In the genomic region with DNA sequence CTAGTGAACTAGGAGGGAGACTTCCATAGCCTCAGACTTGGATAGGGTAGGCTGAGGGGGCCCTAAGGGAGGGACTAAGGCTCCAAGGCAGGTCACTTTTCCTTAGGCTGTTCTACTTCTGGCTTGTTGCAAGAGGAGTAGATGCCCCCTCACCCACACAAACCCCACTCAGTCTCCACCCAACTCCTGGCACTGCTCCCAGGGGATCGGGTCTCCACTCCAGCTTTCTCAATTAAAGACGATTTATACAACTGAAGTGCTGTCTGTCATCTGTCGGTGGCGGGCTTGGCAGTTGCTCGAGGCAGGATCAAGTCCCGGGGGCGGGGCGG, we compare ENCODE assay signal across 10 cellular contexts. TPM values are rescaled to one million over a fixed set of nuclear protein-coding genes. Genes with fewer than 3 reads are reported as not detected.
DNase-seq lines count a peak whose midpoint lies in the region; ATAC-seq, FAIRE-seq and TF ChIP-seq lines count a peak whose summit lies in the region.
"Had no signal": no experiment of that assay in that cellular context is flagged by ENCODE, and none has a peak within 500 bp of the region (broad histone marks: within the 10 kb centered on the region; RNA-seq: fewer than 3 reads in every experiment).

No MANE protein-coding gene starts in this region.

- 7% methylated on average over 8 of the region's 8 CpGs for WGBS in GM12878 (ENCODE audit: insufficient coverage, insufficient replicate concordance, low lambda C conversion rate, missing lambda C conversion rate)

- H3K4me1 Mint-ChIP-seq in CD4-positive, alpha-beta T cell (ENCODE audit: low read depth), result peaks cover 31% of the 10 kb centered on the region
- H3K4me1 Mint-ChIP-seq in naive thymus-derived CD8-positive, alpha-beta T cell, result peaks cover 21 to 35% (median 30%) of the 10 kb centered on the region in 4 donors
- H3K4me1 Mint-ChIP-seq in stimulated activated naive B cell treated with anti-CD40 and anti-IgM and Interleukin-4, amounts not matched to agents 10 μg/mL and 1 μg/mL and 100 μg/mL, for 72 hours, result peaks cover 23 to 26% of the 10 kb centered on the region in 2 donors
- H3K4me1 Mint-ChIP-seq in activated naive CD4-positive, alpha-beta T cell treated with anti-CD3 and anti-CD28 coated beads, Interleukin-2, amount 10 ng/mL, durations not matched to agents 7 days and 5 days, result peaks cover 35% of the 10 kb centered on the region

- POLR2A ChIA-PET in CD4-positive, alpha-beta T cell (lab: Charles Lee), result interaction anchor here (1.2 to 4.0 kb wide), 6 partner anchors 9 to 116 kb away, joined by 4 to 25 read pairs (median 14); a partner anchor contains a TSS
- POLR2A ChIA-PET in GM12878 (lab: Charles Lee), result interaction anchor here (0.5 to 5.4 kb wide), 6 partner anchors 8 to 42 kb away, joined by 3 to 52 read pairs (median 4); a partner anchor contains a TSS
- POLR2A ChIA-PET in naive thymus-derived CD8-positive, alpha-beta T cell (lab: Charles Lee), result interaction anchor here (0.6 to 5.7 kb wide), 9 partner anchors 8 to 134 kb away, joined by 3 to 74 read pairs (median 8); a partner anchor contains a TSS

- intact Hi-C loops in CD4-positive, alpha-beta T cell (cut with DNase I, micrococcal nuclease), result no loop called here
- intact Hi-C loops in GM12878 (cut with micrococcal nuclease; ENCODE audit: unreplicated experiment), result no loop called here

- H3K9ac ChIP-seq in GM12878 (ENCODE audit: control insufficient read depth, insufficient read depth, low read length), result no peak overlapping the region

- H3K4me3 ChIP-seq in GM12878, result no peak overlapping the region

- 0 out of 2 replicates have a peak overlapping the region, but pooled peaks have one; percentile 97 for H3K4me2 ChIP-seq in GM12878 (ENCODE audit: control insufficient read depth, insufficient read depth)

- no peak overlapping the region for H3K27ac Mint-ChIP-seq in CD4-positive, alpha-beta T cell
- no peak overlapping the region for H3K27ac Mint-ChIP-seq in naive thymus-derived CD8-positive, alpha-beta T cell
- H3K27ac Mint-ChIP-seq in stimulated activated naive B cell treated with anti-CD40 and anti-IgM and Interleukin-4, amounts not matched to agents 10 μg/mL and 1 μg/mL and 100 μg/mL, for 72 hours, result no peak overlapping the region
- no peak overlapping the region for H3K27ac Mint-ChIP-seq in activated naive CD4-positive, alpha-beta T cell treated with anti-CD3 and anti-CD28 coated beads, Interleukin-2, amount 10 ng/mL, durations not matched to agents 7 days and 5 days

- H4K20me1 ChIP-seq in GM12878 (ENCODE audit: control insufficient read depth, insufficient read depth), result no peaks in the 10 kb centered on the region

- no peak overlapping the region for H3K27ac ChIP-seq in CD4-positive, alpha-beta T cell (ENCODE audit: low read depth, low read length)
- H3K27ac ChIP-seq in GM12878 (ENCODE audit: control insufficient read depth, insufficient read depth), result no peak overlapping the region

- TF ChIP-seq POLR2A in GM12878 (IDR thresholded peaks at IDR 0.05; ENCODE audit: low read depth, low read length), result no peak

- peaks cover 16% of the 10 kb centered on the region for H3K4me1 ChIP-seq in GM12878 (ENCODE audit: control insufficient read depth, insufficient read depth, low read length)

- no peak for DNase-seq in CD4-positive, alpha-beta T cell
- DNase-seq in NCI-H1105 (lab: John Stamatoyannopoulos, UW) (peak; percentile 92), GM12878 (ENCODE audit: low read depth, low spot score) (no peak), T-helper 9 cell (no peak)
- no peak for DNase-seq in naive thymus-derived CD8-positive, alpha-beta T cell
- DNase-seq in stimulated activated naive B cell treated with anti-CD40 and anti-IgM and Interleukin-4, amounts not matched to agents 10 μg/mL and 1 μg/mL and 100 μg/mL, for 72 hours, result no peak
- no peak for DNase-seq in activated naive CD4-positive, alpha-beta T cell treated with anti-CD3 and anti-CD28 coated beads, Interleukin-2, amount 10 ng/mL, durations not matched to agents 7 days and 5 days
- no peak for DNase-seq in NK-92 treated with Interleukin-12 subunit alpha and Interleukin-12 subunit beta, amount 100 ng/mL, for 24 hours (lab: John Stamatoyannopoulos, UW)

- no peaks in the 10 kb centered on the region for H3K36me3 Mint-ChIP-seq in CD4-positive, alpha-beta T cell (ENCODE audit: low read depth)
- H3K36me3 Mint-ChIP-seq in naive thymus-derived CD8-positive, alpha-beta T cell, result peaks cover 0 to 4% (median 0%) of the 10 kb centered on the region in 3 donors
- H3K36me3 Mint-ChIP-seq in stimulated activated naive B cell treated with anti-CD40 and anti-IgM and Interleukin-4, amounts not matched to agents 10 μg/mL and 1 μg/mL and 100 μg/mL, for 72 hours, result peaks cover 3 to 4% of the 10 kb centered on the region in 2 donors
- H3K36me3 Mint-ChIP-seq in activated naive CD4-positive, alpha-beta T cell treated with anti-CD3 and anti-CD28 coated beads, Interleukin-2, amount 10 ng/mL, durations not matched to agents 7 days and 5 days, result peaks cover 32% of the 10 kb centered on the region

- ATAC-seq in CD4-positive, alpha-beta T cell (ENCODE audit: poor library complexity), result peak; percentile 11
- no peak for ATAC-seq in GM12878
- no peak for ATAC-seq in naive thymus-derived CD8-positive, alpha-beta T cell
- no peak for ATAC-seq in stimulated activated naive B cell treated with anti-CD40 and anti-IgM and Interleukin-4, amounts not matched to agents 10 μg/mL and 1 μg/mL and 100 μg/mL, for 72 hours (replicated peaks)

- TF ChIP-seq RAD21 in GM12878 (IDR thresholded peaks at IDR 0.05; ENCODE audit: insufficient read depth, low read depth, low read length), result no peak

- no peak for TF ChIP-seq CTCF in CD4-positive, alpha-beta T cell (IDR thresholded peaks at IDR 0.05)
- TF ChIP-seq CTCF in GM12878 (IDR thresholded peaks at IDR 0.05 in 2 of 3, conservative IDR thresholded peaks at IDR 0.05 in 1 of 3; ENCODE audit: control insufficient read depth in 2 of 3, extremely low read depth in 1 of 3, insufficient read depth in 1 of 3, low read depth in 3 of 3, low read length in 3 of 3), result no peak

- H2AFZ ChIP-seq in GM12878 (ENCODE audit: control insufficient read depth, low read depth, low read length), result no peak overlapping the region

- H3K27me3 ChIP-seq in CD4-positive, alpha-beta T cell (ENCODE audit: control insufficient read depth, insufficient read depth, low read length), result peaks cover 76% of the 10 kb centered on the region
- H3K27me3 ChIP-seq in GM12878 (replicated peaks in 1 of 2; ENCODE audit: control insufficient read depth in 2 of 2, insufficient read depth in 2 of 2, low read length in 1 of 2), result peaks cover 1 to 5% of the 10 kb centered on the region in 2 experiments; a peak in 3 of 4 replicates

- BruUV-seq in GM12878 (replicated peaks; lab: Mats Ljungman, UMichigan), result no TSS peak

- no peaks in the 10 kb centered on the region for H3K9me3 ChIP-seq in CD4-positive, alpha-beta T cell (ENCODE audit: control insufficient read depth, low read length)
- H3K9me3 ChIP-seq in GM12878 (replicated peaks; ENCODE audit: control insufficient read depth, insufficient read depth, low read length), result no peaks in the 10 kb centered on the region
- H3K9me3 ChIP-seq: transverse colon had no signal

- RAD21 ChIA-PET in GM12878 (lab: Charles Lee; ENCODE audit: unreplicated experiment), result interaction anchor here (0.6 to 2.7 kb wide), 3 partner anchors 9 to 116 kb away, joined by 3 to 9 read pairs (median 4); a partner anchor contains a TSS

- SMC1A ChIA-PET in GM12878 (lab: Charles Lee; ENCODE audit: uncharacterized antibody, unreplicated experiment), result interaction anchor here (1.1 to 1.5 kb wide), 3 partner anchors 10 to 116 kb away, joined by 3 to 7 read pairs (median 4); no protein-coding TSS in a partner anchor

- H3K4me3 Mint-ChIP-seq in CD4-positive, alpha-beta T cell, result no peak overlapping the region
- H3K4me3 Mint-ChIP-seq in naive thymus-derived CD8-positive, alpha-beta T cell, result peak overlapping the region; percentile 43 to 88 (median 67)
- H3K4me3 Mint-ChIP-seq in stimulated activated naive B cell treated with anti-CD40 and anti-IgM and Interleukin-4, amounts not matched to agents 10 μg/mL and 1 μg/mL and 100 μg/mL, for 72 hours, result no peak overlapping the region
- H3K4me3 Mint-ChIP-seq in activated naive CD4-positive, alpha-beta T cell treated with anti-CD3 and anti-CD28 coated beads, Interleukin-2, amount 10 ng/mL, durations not matched to agents 7 days and 5 days, result no peak overlapping the region

- no peaks in the 10 kb centered on the region for H3K36me3 ChIP-seq in GM12878 (ENCODE audit: control insufficient read depth in 2 of 2, insufficient read depth in 2 of 2, low read length in 1 of 2)
- H3K36me3 ChIP-seq: transverse colon had no signal

- CTCF ChIA-PET in CD4-positive, alpha-beta T cell (lab: Charles Lee), result interaction anchor here (1.2 to 1.3 kb wide), 2 partner anchors 8 to 89 kb away, joined by 4 to 5 read pairs; no protein-coding TSS in a partner anchor
- CTCF ChIA-PET in GM12878 (lab: Yijun Ruan, JAX), result interaction anchor here (1.2 to 2.7 kb wide), 3 partner anchors 8 to 116 kb away, joined by 5 to 10 read pairs (median 9); a partner anchor contains a TSS
- CTCF ChIA-PET in activated naive CD4-positive, alpha-beta T cell treated with anti-CD3 and anti-CD28 coated beads, Interleukin-2, amount 10 ng/mL, durations not matched to agents 7 days and 5 days (lab: Charles Lee), result interaction anchor here (1.3 to 1.4 kb wide), 3 partner anchors 8 to 88 kb away, joined by 3 to 5 read pairs (median 5); no protein-coding TSS in a partner anchor

- FAIRE-seq in GM12878 (lab: Jason Lieb, UNC), result no peak
- FAIRE-seq: islet of Langerhans had no signal

- no peaks in the 10 kb centered on the region for H3K9me3 Mint-ChIP-seq in CD4-positive, alpha-beta T cell
- no peaks in the 10 kb centered on the region for H3K9me3 Mint-ChIP-seq in naive thymus-derived CD8-positive, alpha-beta T cell
- H3K9me3 Mint-ChIP-seq in stimulated activated naive B cell treated with anti-CD40 and anti-IgM and Interleukin-4, amounts not matched to agents 10 μg/mL and 1 μg/mL and 100 μg/mL, for 72 hours, result no peaks in the 10 kb centered on the region
- H3K9me3 Mint-ChIP-seq in activated naive CD4-positive, alpha-beta T cell treated with anti-CD3 and anti-CD28 coated beads, Interleukin-2, amount 10 ng/mL, durations not matched to agents 7 days and 5 days, result no peaks in the 10 kb centered on the region

- TF ChIP-seq EP300 in GM12878 (IDR thresholded peaks at IDR 0.05; ENCODE audit: borderline replicate concordance in 1 of 2, control insufficient read depth in 1 of 2, low read depth in 2 of 2, low read length in 2 of 2), result no peak

- H3K27me3 Mint-ChIP-seq in CD4-positive, alpha-beta T cell, result peaks cover 74% of the 10 kb centered on the region
- peaks cover 17 to 73% (median 40%) of the 10 kb centered on the region in 5 donors for H3K27me3 Mint-ChIP-seq in naive thymus-derived CD8-positive, alpha-beta T cell
- peaks cover 70 to 87% of the 10 kb centered on the region in 2 donors for H3K27me3 Mint-ChIP-seq in stimulated activated naive B cell treated with anti-CD40 and anti-IgM and Interleukin-4, amounts not matched to agents 10 μg/mL and 1 μg/mL and 100 μg/mL, for 72 hours
- H3K27me3 Mint-ChIP-seq in activated naive CD4-positive, alpha-beta T cell treated with anti-CD3 and anti-CD28 coated beads, Interleukin-2, amount 10 ng/mL, durations not matched to agents 7 days and 5 days, result peaks cover 94% of the 10 kb centered on the region

- H3K79me2 ChIP-seq in GM12878 (ENCODE audit: control insufficient read depth, insufficient read depth, low read length), result no peaks in the 10 kb centered on the region

- in situ Hi-C loops in GM12878 (cut with MboI), result no loop called here

RNA-seq across cellular contexts. Expression of a gene that starts 0.2 kb away (rescaled TPM):
- 1 to 10 TPM; 1.6 to 2.2 TPM for total RNA-seq in CD4-positive, alpha-beta T cell
- 8.8 and 10.3 TPM in 2 replicates for total RNA-seq in GM12878 (2013; cell fraction: nucleolus; rRNA removed)
- total RNA-seq in GM12878 (2014; rRNA removed) (10.8 and 12.0 TPM in 2 replicates), GM12878 (2014; rRNA removed; fragmentation: Illumina TruSeq; extraction: Trizol) (12.8 and 12.9 TPM in 2 replicates), GM12878 (2021) (5.8 and 7.4 TPM in 2 replicates)
- polyA plus RNA-seq in GM12878 (2011; ENCODE audit: low read depth), result 5.9 TPM
- polyA plus RNA-seq in GM12878 (2011; rRNA removed) (9.1 and 11.0 TPM in 2 replicates), GM12878 (2014; fragmentation: Illumina TruSeq; extraction: Trizol) (12.2 and 14.4 TPM in 2 replicates), GM12878 (2014; fragmentation: Nextera tagmentation; extraction: Ambion mirVana) (10 to 100 TPM; 13.2 to 14.8 TPM), GM12878 (2014; rRNA removed) (10.6 and 11.6 TPM in 2 replicates), GM12878 (2016; fragmentation: Nextera tagmentation; extraction: Ambion mirVana) (10 to 100 TPM in 1 of 2 experiments, 1 to 10 TPM in 1; 8.5 to 10.7 TPM)
- 20.4 and 24.7 TPM in 2 replicates for polyA plus RNA-seq in GM12878 (2011; cell fraction: cytosol; rRNA removed)
- polyA plus RNA-seq in GM12878 (2011; cell fraction: nucleus; rRNA removed), result 9.5 and 9.7 TPM in 2 replicates
- 10.9 and 11.6 TPM in 2 replicates for polyA plus RNA-seq in GM12878 (2012)
- polyA minus RNA-seq in GM12878 (2011; rRNA and poly(A)+ RNA removed), result 7.5 and 13.9 TPM in 2 replicates
- 2.1 and 4.1 TPM in 2 replicates for polyA minus RNA-seq in GM12878 (2011; cell fraction: cytosol; rRNA and poly(A)+ RNA removed)
- 3.0 and 4.3 TPM in 2 replicates for polyA minus RNA-seq in GM12878 (2011; cell fraction: nucleus; rRNA and poly(A)+ RNA removed)
- 1 to 10 TPM; 5.4 to 7.3 TPM for total RNA-seq in naive thymus-derived CD8-positive, alpha-beta T cell
- polyA plus RNA-seq in naive thymus-derived CD8-positive, alpha-beta T cell, result 10 to 100 TPM; 18.1 to 24.5 (median 24.3) TPM

RNA-seq across cellular contexts. Expression of a gene that starts 5.3 kb away (rescaled TPM):
- 1 to 10 TPM; 1.5 to 1.7 TPM for total RNA-seq in CD4-positive, alpha-beta T cell
- 23.7 and 26.4 TPM in 2 replicates for total RNA-seq in GM12878 (2013; cell fraction: nucleolus; rRNA removed)
- total RNA-seq in GM12878 (2014; rRNA removed) (2.3 and 3.0 TPM in 2 replicates), GM12878 (2014; rRNA removed; fragmentation: Illumina TruSeq; extraction: Trizol) (1.8 and 2.4 TPM in 2 replicates), GM12878 (2021) (3.0 TPM in 2 replicates)
- polyA plus RNA-seq in GM12878 (2011; ENCODE audit: low read depth), result 13.9 TPM
- polyA plus RNA-seq in GM12878 (2011; rRNA removed) (15.6 and 21.1 TPM in 2 replicates), GM12878 (2014; fragmentation: Illumina TruSeq; extraction: Trizol) (3.5 and 4.1 TPM in 2 replicates), GM12878 (2014; fragmentation: Nextera tagmentation; extraction: Ambion mirVana) (1 to 10 TPM in 1 of 2 experiments, under 1 TPM in 1; 0.69 to 1.3 TPM), GM12878 (2014; rRNA removed) (2.3 and 2.8 TPM in 2 replicates), GM12878 (2016; fragmentation: Nextera tagmentation; extraction: Ambion mirVana) (1 to 10 TPM in 1 of 2 experiments, under 1 TPM in 1; 0.97 to 1.8 TPM)
- polyA plus RNA-seq in GM12878 (2011; cell fraction: cytosol; rRNA removed), result 14.9 and 20.2 TPM in 2 replicates
- 42.8 and 79.1 TPM in 2 replicates for polyA plus RNA-seq in GM12878 (2011; cell fraction: nucleus; rRNA removed)
- 18.4 and 22.6 TPM in 2 replicates for polyA plus RNA-seq in GM12878 (2012)
- polyA minus RNA-seq in GM12878 (2011; rRNA and poly(A)+ RNA removed), result 6.2 and 10.5 TPM in 2 replicates
- 3.7 and 3.8 TPM in 2 replicates for polyA minus RNA-seq in GM12878 (2011; cell fraction: cytosol; rRNA and poly(A)+ RNA removed)
- 6.6 and 6.9 TPM in 2 replicates for polyA minus RNA-seq in GM12878 (2011; cell fraction: nucleus; rRNA and poly(A)+ RNA removed)
- 1 to 10 TPM; 2.4 to 3.0 TPM for total RNA-seq in naive thymus-derived CD8-positive, alpha-beta T cell
- polyA plus RNA-seq in naive thymus-derived CD8-positive, alpha-beta T cell, result under 1 TPM; 0.10 to 0.32 (median 0.22) TPM

RNA-seq across cellular contexts. Expression of a gene that starts 9.4 kb away (rescaled TPM):
- total RNA-seq in CD4-positive, alpha-beta T cell, result 1 to 10 TPM; 6.8 to 7.1 TPM
- 16.1 and 20.0 TPM in 2 replicates for total RNA-seq in GM12878 (2013; cell fraction: nucleolus; rRNA removed)
- total RNA-seq in GM12878 (2014; rRNA removed), result 14.0 and 14.8 TPM in 2 replicates
- total RNA-seq in GM12878 (2014; rRNA removed; fragmentation: Illumina TruSeq; extraction: Trizol), result 4.2 and 5.1 TPM in 2 replicates
- total RNA-seq in GM12878 (2021), result 13.9 and 14.4 TPM in 2 replicates
- 3.1 TPM for polyA plus RNA-seq in GM12878 (2011; ENCODE audit: low read depth)
- 2.6 and 6.5 TPM in 2 replicates for polyA plus RNA-seq in GM12878 (2011; rRNA removed)
- 9.6 and 11.9 TPM in 2 replicates for polyA plus RNA-seq in GM12878 (2011; cell fraction: cytosol; rRNA removed)
- polyA plus RNA-seq in GM12878 (2011; cell fraction: nucleus; rRNA removed), result 18.4 and 19.8 TPM in 2 replicates
- 8.1 and 10.8 TPM in 2 replicates for polyA plus RNA-seq in GM12878 (2012)
- 1.9 and 4.5 TPM in 2 replicates for polyA plus RNA-seq in GM12878 (2014; fragmentation: Illumina TruSeq; extraction: Trizol)
- under 1 TPM in 1 of 2 experiments, not detected in 1; 0.04 TPM for polyA plus RNA-seq in GM12878 (2014; fragmentation: Nextera tagmentation; extraction: Ambion mirVana)
- 10.5 and 11.1 TPM in 2 replicates for polyA plus RNA-seq in GM12878 (2014; rRNA removed)
- polyA plus RNA-seq in GM12878 (2016; fragmentation: Nextera tagmentation; extraction: Ambion mirVana), result 10 to 100 TPM; 11.3 to 12.8 TPM
- 8.1 and 14.0 TPM in 2 replicates for polyA minus RNA-seq in GM12878 (2011; rRNA and poly(A)+ RNA removed)
- 3.4 and 4.7 TPM in 2 replicates for polyA minus RNA-seq in GM12878 (2011; cell fraction: cytosol; rRNA and poly(A)+ RNA removed)
- 16.3 and 18.7 TPM in 2 replicates for polyA minus RNA-seq in GM12878 (2011; cell fraction: nucleus; rRNA and poly(A)+ RNA removed)
- total RNA-seq in naive thymus-derived CD8-positive, alpha-beta T cell, result 10 to 100 TPM; 12.2 to 12.8 TPM
- polyA plus RNA-seq in naive thymus-derived CD8-positive, alpha-beta T cell, result 10 to 100 TPM in 2 of 3 donors, 1 to 10 TPM in 1; 9.8 to 19.1 (median 12.1) TPM

RNA-seq across cellular contexts. Expression of a gene that starts 16.0 kb away (rescaled TPM):
- total RNA-seq in CD4-positive, alpha-beta T cell, result not detected
- total RNA-seq in GM12878 (2013; cell fraction: nucleolus; rRNA removed), result not detected in 2 replicates
- total RNA-seq in GM12878 (2014; rRNA removed) (not detected in 2 replicates), GM12878 (2014; rRNA removed; fragmentation: Illumina TruSeq; extraction: Trizol) (not detected in 2 replicates), GM12878 (2021) (not detected in 2 replicates)
- not detected for polyA plus RNA-seq in GM12878 (2011; ENCODE audit: low read depth)
- polyA plus RNA-seq in GM12878 (2011; rRNA removed) (not detected in 2 replicates), GM12878 (2014; fragmentation: Illumina TruSeq; extraction: Trizol) (not detected in 2 replicates), GM12878 (2014; fragmentation: Nextera tagmentation; extraction: Ambion mirVana) (not detected), GM12878 (2014; rRNA removed) (not detected in 2 replicates), GM12878 (2016; fragmentation: Nextera tagmentation; extraction: Ambion mirVana) (not detected)
- not detected in 2 replicates for polyA plus RNA-seq in GM12878 (2011; cell fraction: cytosol; rRNA removed)
- polyA plus RNA-seq in GM12878 (2011; cell fraction: nucleus; rRNA removed), result not detected in 2 replicates
- not detected in 2 replicates for polyA plus RNA-seq in GM12878 (2012)
- not detected in 2 replicates for polyA minus RNA-seq in GM12878 (2011; rRNA and poly(A)+ RNA removed)
- polyA minus RNA-seq in GM12878 (2011; cell fraction: cytosol; rRNA and poly(A)+ RNA removed), result not detected in 2 replicates
- polyA minus RNA-seq in GM12878 (2011; cell fraction: nucleus; rRNA and poly(A)+ RNA removed), result not detected in 2 replicates
- not detected for total RNA-seq in naive thymus-derived CD8-positive, alpha-beta T cell
- not detected for polyA plus RNA-seq in naive thymus-derived CD8-positive, alpha-beta T cell
- total RNA-seq: transverse colon had no signal

RNA-seq across cellular contexts. Expression of a gene that starts 19.2 kb away (rescaled TPM):
- total RNA-seq in CD4-positive, alpha-beta T cell, result not detected
- total RNA-seq in GM12878 (2013; cell fraction: nucleolus; rRNA removed), result not detected in 2 replicates
- not detected in 2 replicates for total RNA-seq in GM12878 (2014; rRNA removed)
- not detected in 2 replicates for total RNA-seq in GM12878 (2014; rRNA removed; fragmentation: Illumina TruSeq; extraction: Trizol)
- not detected in 2 replicates for total RNA-seq in GM12878 (2021)
- polyA plus RNA-seq in GM12878 (2011; ENCODE audit: low read depth), result not detected
- not detected in 2 replicates for polyA plus RNA-seq in GM12878 (2011; rRNA removed)
- polyA plus RNA-seq in GM12878 (2011; cell fraction: cytosol; rRNA removed), result not detected in 2 replicates
- not detected in 2 replicates for polyA plus RNA-seq in GM12878 (2011; cell fraction: nucleus; rRNA removed)
- polyA plus RNA-seq in GM12878 (2012), result not detected in 2 replicates
- polyA plus RNA-seq in GM12878 (2014; fragmentation: Illumina TruSeq; extraction: Trizol), result not detected in 2 replicates
- polyA plus RNA-seq in GM12878 (2014; fragmentation: Nextera tagmentation; extraction: Ambion mirVana), result not detected
- not detected in 2 replicates for polyA plus RNA-seq in GM12878 (2014; rRNA removed)
- polyA plus RNA-seq in GM12878 (2016; fragmentation: Nextera tagmentation; extraction: Ambion mirVana), result not detected
- polyA minus RNA-seq in GM12878 (2011; rRNA and poly(A)+ RNA removed), result not detected in 2 replicates
- not detected in 2 replicates for polyA minus RNA-seq in GM12878 (2011; cell fraction: cytosol; rRNA and poly(A)+ RNA removed)
- polyA minus RNA-seq in GM12878 (2011; cell fraction: nucleus; rRNA and poly(A)+ RNA removed), result not detected in 2 replicates
- total RNA-seq in naive thymus-derived CD8-positive, alpha-beta T cell, result not detected
- polyA plus RNA-seq in naive thymus-derived CD8-positive, alpha-beta T cell, result not detected
- total RNA-seq: transverse colon had no signal

Comparison
In these comparisons a context has a peak if more than half of its experiments do, and no peak if none do; other contexts are left out.
1. H3K4me3 Mint-ChIP-seq: peak in naive thymus-derived CD8-positive, alpha-beta T cell (10 of 10); none in CD4-positive, alpha-beta T cell (single experiment), stimulated activated naive B cell treated with anti-CD40 and anti-IgM and Interleukin-4, amounts not matched to agents 10 μg/mL and 1 μg/mL and 100 μg/mL, for 72 hours (0 of 2) and activated naive CD4-positive, alpha-beta T cell treated with anti-CD3 and anti-CD28 coated beads, Interleukin-2, amount 10 ng/mL, durations not matched to agents 7 days and 5 days (single experiment).